In the genomic region with DNA sequence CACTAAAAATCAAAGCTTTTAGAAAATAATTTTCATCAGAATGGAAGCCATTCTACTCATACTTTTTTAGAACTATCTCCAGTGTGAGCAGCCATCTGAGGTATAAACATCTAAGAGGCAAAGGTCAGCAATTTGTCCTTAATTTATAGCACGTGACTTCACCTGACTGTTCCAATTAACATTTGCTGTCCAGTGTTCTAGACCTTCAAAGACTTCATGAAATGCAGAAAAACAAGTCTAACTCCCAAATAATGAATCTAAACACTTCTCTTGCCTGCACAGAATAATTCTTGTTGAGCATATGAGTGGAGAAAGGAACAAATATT, we compare ENCODE assay signal across 9 cellular contexts. TPM values are rescaled to one million over a fixed set of nuclear protein-coding genes. Genes with fewer than 3 reads are reported as not detected.
DNase-seq lines count a peak whose midpoint lies in the region; ATAC-seq and TF ChIP-seq lines count a peak whose summit lies in the region.
"Had no signal": no experiment of that assay in that cellular context is flagged by ENCODE, and none has a peak within 500 bp of the region (broad histone marks: within the 10 kb centered on the region; RNA-seq: fewer than 3 reads in every experiment).

No MANE protein-coding gene starts in this region.

- H3K9ac ChIP-seq in SK-N-MC (ENCODE audit: insufficient read length): peak overlapping the region; percentile 62

- H3K4me3 ChIP-seq in GM06990 (replicated peaks; ENCODE audit: low read depth, low read length) (peak overlapping the region; percentile 36), SK-N-MC (peak overlapping the region; percentile 71), fibroblast of mammary gland (ENCODE audit: control insufficient read depth, low read depth, low read length) (peak overlapping the region; percentile 32)

- DNase-seq in GM06990 (ENCODE audit: extremely low read depth, insufficient read length) (no peak), SK-N-MC (ENCODE audit: low read depth, low spot score) (no peak), fibroblast of mammary gland (ENCODE audit: low read depth) (no peak), renal cortical epithelial cell (ENCODE audit: low read depth) (peak; percentile 24), cerebellar nuclear complex (lab: John Stamatoyannopoulos, UW) (no peak), NCI-H2171 (lab: John Stamatoyannopoulos, UW) (no peak)
- DNase-seq: NCI-H82 had no signal

- H3K27me3 ChIP-seq in GM06990 (replicated peaks; ENCODE audit: control insufficient read depth, insufficient read depth, low read length): no peaks in the 10 kb centered on the region

- TF ChIP-seq CTCF in GM06990 (IDR thresholded peaks at IDR 0.05; ENCODE audit: insufficient read depth, low read length, poor library complexity, severe bottlenecking) (no peak), fibroblast of mammary gland (conservative IDR thresholded peaks at IDR 0.05; ENCODE audit: control insufficient read depth, insufficient read depth, low read depth, low read length) (no peak)

- peaks cover 6% of the 10 kb centered on the region; the same call in 1 of the 2 replicates for H3K9me3 ChIP-seq in SK-N-MC (ENCODE audit: low read depth, low read length)

- H3K27ac ChIP-seq in SK-N-MC: peak overlapping the region; percentile 88

- H3K36me3 ChIP-seq in GM06990 (ENCODE audit: control insufficient read depth, insufficient read depth, low read length): no peaks in the 10 kb centered on the region
- H3K36me3 ChIP-seq in SK-N-MC (ENCODE audit: insufficient read depth, low read length): peaks cover 34% of the 10 kb centered on the region

- ATAC-seq in HG03159 (IDR thresholded peaks at IDR 0.05; ENCODE audit: unreplicated experiment): no peak
- no peak for ATAC-seq in GM18867 (IDR thresholded peaks at IDR 0.05; ENCODE audit: unreplicated experiment)

RNA-seq across cellular contexts. Expression of a gene that starts 12.0 kb away (rescaled TPM):
- total RNA-seq in renal cortical epithelial cell: 50.2 and 57.3 TPM in 2 replicates

RNA-seq across cellular contexts. Expression of a gene that starts 52.6 kb away (rescaled TPM):
- total RNA-seq in renal cortical epithelial cell: not detected in 2 replicates
